16 cellular contexts compared by ENCODE assay signal in genomic region chr12:126667340-126667739, GRCh38.
DNase-seq lines count a peak whose midpoint lies in the region; ATAC-seq, FAIRE-seq and TF ChIP-seq lines count a peak whose summit lies in the region.
"Had no signal": no experiment of that assay in that cellular context is flagged by ENCODE, and none has a peak within 500 bp of the region (broad histone marks: within the 10 kb centered on the region; RNA-seq: fewer than 3 reads in every experiment).

No MANE protein-coding gene starts in this region.

- H3K27me3 ChIP-seq in brain microvascular endothelial cell (replicated peaks) (no peaks in the 10 kb centered on the region), left lung (no peaks in the 10 kb centered on the region), small intestine (ENCODE audit: control insufficient read depth in 2 of 2, insufficient read depth in 2 of 2, low read length in 2 of 2) (no peaks in the 10 kb centered on the region), dorsolateral prefrontal cortex (peaks cover 0 to 23% (median 0%) of the 10 kb centered on the region in 45 donors)
- H3K27me3 ChIP-seq: gastrocnemius medialis, pancreas had no signal

- peak; percentile 28 for ATAC-seq in left lung
- ATAC-seq: gastrocnemius medialis had no signal

- H3K4me3 ChIP-seq in brain microvascular endothelial cell (ENCODE audit: low read depth, low read length) (no peak overlapping the region), left lung (no peak overlapping the region), small intestine (ENCODE audit: low read depth in 1 of 2, low read length in 2 of 2) (no peak overlapping the region), dorsolateral prefrontal cortex (no peak overlapping the region)
- H3K4me3 ChIP-seq: gastrocnemius medialis, pancreas had no signal

- in situ Hi-C loops in brain microvascular endothelial cell (cut with HindIII; ENCODE audit: low pct_ligation_motif_present, low sequenced_read_pairs), result no loop called here

- DNase-seq in AG20443 (ENCODE audit: low spot score) (peak; percentile 59), LHCN-M2 (ENCODE audit: low read depth) (peak; percentile 87), brain microvascular endothelial cell (peak; percentile 53), left lung (no peak), small intestine (no peak), DMS 273 (lab: John Stamatoyannopoulos, UW; ENCODE audit: unreplicated experiment) (no peak), cerebellar nuclear complex (lab: John Stamatoyannopoulos, UW) (no peak), dorsolateral prefrontal cortex (no peak)
- DNase-seq: activated CD4-positive, alpha-beta T cell treated with anti-CD3 and anti-CD28 coated beads, Interleukin-2, amount 50 U/mL, for 4 hours; amniotic stem cell; dermis blood vessel endothelial cell; DMS53; gastrocnemius medialis; immature natural killer cell; NCI-H2171 treated with DMSO at 0.1 percent for 48 hours; pancreas had no signal

- H3K4me1 ChIP-seq in left lung (no peaks in the 10 kb centered on the region), small intestine (ENCODE audit: control insufficient read depth in 2 of 2, insufficient read depth in 1 of 2, low read depth in 1 of 2, low read length in 1 of 2) (no peaks in the 10 kb centered on the region)
- H3K4me1 ChIP-seq: gastrocnemius medialis, pancreas had no signal

- peaks cover 0 to 6% of the 10 kb centered on the region in 2 donors for H3K9me3 ChIP-seq in left lung
- H3K9me3 ChIP-seq in small intestine (ENCODE audit: control insufficient read depth, low read depth), result peaks cover 1% of the 10 kb centered on the region
- H3K9me3 ChIP-seq: gastrocnemius medialis, pancreas had no signal

- intact Hi-C loops in left lung (cut with DNase I) (no loop called here), dorsolateral prefrontal cortex (cut with DNase I) (no loop called here)

- no peak for FAIRE-seq in small intestine (lab: Jason Lieb, UNC)
- FAIRE-seq: pancreas had no signal

- 62 to 73% (median 65%) methylated on average over 4 of the region's 4 CpGs for WGBS in small intestine, 3 donors

- no peaks in the 10 kb centered on the region for H3K36me3 ChIP-seq in brain microvascular endothelial cell (replicated peaks)
- no peaks in the 10 kb centered on the region for H3K36me3 ChIP-seq in left lung
- no peaks in the 10 kb centered on the region for H3K36me3 ChIP-seq in small intestine (ENCODE audit: control insufficient read depth in 2 of 2, insufficient read depth in 2 of 2, low read length in 2 of 2)
- H3K36me3 ChIP-seq: gastrocnemius medialis, pancreas had no signal

- H3K27ac ChIP-seq in brain microvascular endothelial cell (peak overlapping the region; percentile 69), left lung (no peak overlapping the region), small intestine (ENCODE audit: low read depth in 1 of 2, low read length in 1 of 2) (no peak overlapping the region), dorsolateral prefrontal cortex (no peak overlapping the region)
- H3K27ac ChIP-seq: gastrocnemius medialis, pancreas had no signal

- no peak for TF ChIP-seq CTCF in brain microvascular endothelial cell (IDR thresholded peaks at IDR 0.05; ENCODE audit: low read depth, low read length, missing control alignments)
- no peak for TF ChIP-seq CTCF in left lung (IDR thresholded peaks at IDR 0.05)
- TF ChIP-seq CTCF in dorsolateral prefrontal cortex (IDR thresholded peaks at IDR 0.05 in 54 of 56, conservative IDR thresholded peaks at IDR 0.05 in 2 of 56; ENCODE audit: low read depth in 1 of 56, partially characterized antibody in 56 of 56), result no peak

Comparison
In these comparisons a context has a peak if more than half of its experiments do, and no peak if none do; other contexts are left out.
1. DNase-seq: peak in AG20443 (single experiment), LHCN-M2 (single experiment) and brain microvascular endothelial cell (single experiment); none in left lung (0 of 2), small intestine (single experiment), DMS 273 (single experiment), cerebellar nuclear complex (0 of 2) and dorsolateral prefrontal cortex (0 of 10).